In the genomic region with DNA sequence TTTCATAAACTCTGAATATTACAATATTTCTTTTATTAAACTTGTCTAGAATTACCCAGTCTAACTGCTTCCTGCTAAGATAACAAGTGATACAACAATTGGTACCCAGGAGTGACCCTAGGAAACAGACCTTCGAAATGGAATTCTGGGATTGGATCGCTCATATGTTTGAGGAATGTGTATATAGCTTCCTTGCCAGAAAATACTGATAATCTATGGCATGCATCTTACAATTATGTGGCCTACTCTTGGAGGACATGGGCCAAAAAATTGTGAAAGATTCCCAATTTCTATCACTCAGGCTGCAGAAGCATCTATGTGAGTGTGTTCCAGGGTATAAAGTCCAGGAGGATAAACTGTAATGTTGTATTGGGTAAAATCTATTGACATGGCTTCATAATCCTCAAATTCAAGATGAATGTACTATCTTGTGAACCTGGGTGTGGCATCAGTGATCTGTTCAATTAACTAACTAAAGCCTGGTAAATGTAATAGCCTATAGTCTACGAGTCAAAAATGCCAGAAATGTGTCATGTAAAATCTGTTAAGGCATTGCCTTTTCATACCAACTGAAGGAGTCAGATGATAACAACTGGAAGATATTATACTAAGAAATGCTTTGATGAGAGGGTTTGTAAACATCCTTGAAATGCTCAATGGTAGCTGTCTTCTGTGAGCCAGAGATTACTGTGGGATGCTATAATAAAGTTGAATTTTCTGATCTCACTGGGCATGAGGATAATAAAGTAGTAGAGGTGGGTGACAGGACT, we compare ENCODE assay signal across 27 cellular contexts.
DNase-seq lines count a peak whose midpoint lies in the region; ATAC-seq, FAIRE-seq and TF ChIP-seq lines count a peak whose summit lies in the region.
"Had no signal": no experiment of that assay in that cellular context is flagged by ENCODE, and none has a peak within 500 bp of the region (broad histone marks: within the 10 kb centered on the region; RNA-seq: fewer than 3 reads in every experiment).

No MANE protein-coding gene starts in this region.

- no peak overlapping the region for H3K56ac ChIP-seq in mesendoderm (ENCODE audit: low read length)

- H3K9me2 ChIP-seq in PC-9 (ENCODE audit: insufficient read depth) = no peaks in the 10 kb centered on the region

- H4K8ac ChIP-seq in mesendoderm (ENCODE audit: low read depth, low read length) = no peak overlapping the region

- H2AFZ ChIP-seq in PC-9 = 0 out of 2 replicates have a peak overlapping the region, but pooled peaks have one; percentile 58

- H3K79me2 ChIP-seq in PC-9 (ENCODE audit: low read depth) = no peaks in the 10 kb centered on the region
- no peaks in the 10 kb centered on the region for H3K79me2 ChIP-seq in mesendoderm (ENCODE audit: control insufficient read depth, insufficient read depth, low read length)

- no peaks in the 10 kb centered on the region for H3K79me1 ChIP-seq in mesendoderm (ENCODE audit: low read length)

- H3K4me2 ChIP-seq in PC-9 = no peak overlapping the region
- no peak overlapping the region for H3K4me2 ChIP-seq in mesendoderm (ENCODE audit: low read length)

- H3K27me3 ChIP-seq in PC-9 (ENCODE audit: insufficient read depth, low read depth) (no peaks in the 10 kb centered on the region), mesendoderm (ENCODE audit: insufficient read depth, low read length, poor library complexity) (no peaks in the 10 kb centered on the region)
- H3K27me3 ChIP-seq: SJSA1 had no signal

- no peaks in the 10 kb centered on the region for H3K4me1 ChIP-seq in PC-9 (replicated peaks; ENCODE audit: insufficient read depth)
- H3K4me1 ChIP-seq in mesendoderm (ENCODE audit: control insufficient read depth, low read depth, low read length) = no peaks in the 10 kb centered on the region
- H3K4me1 ChIP-seq: SJSA1 had no signal

- TF ChIP-seq CTCF in PC-9 (conservative IDR thresholded peaks at IDR 0.05) = no peak
- TF ChIP-seq CTCF in choroid plexus epithelial cell (conservative IDR thresholded peaks at IDR 0.05; ENCODE audit: low read depth, low read length) = no peak

- no peak overlapping the region for H2BK15ac ChIP-seq in mesendoderm (replicated peaks; ENCODE audit: low read depth)

- no peak overlapping the region for H3K4ac ChIP-seq in mesendoderm (ENCODE audit: low read depth, low read length)

- WGBS in mesendoderm (ENCODE audit: extremely low coverage, insufficient coverage, low lambda C conversion rate) = no CpG with 5 or more reads among the region's 3 CpGs

- POLR2A ChIA-PET in PC-9 (lab: Charles Lee; ENCODE audit: unreplicated experiment) = no interaction called here

- no peaks in the 10 kb centered on the region for H3F3A ChIP-seq in PC-9 (ENCODE audit: insufficient read depth, low read depth)

- no peaks in the 10 kb centered on the region for H4K20me1 ChIP-seq in PC-9 (ENCODE audit: insufficient read depth)

- intact Hi-C loops in PC-9 (cut with micrococcal nuclease; ENCODE audit: unreplicated experiment) = no loop called here

- no peak overlapping the region for H2BK5ac ChIP-seq in mesendoderm (ENCODE audit: low read length)

- H3K18ac ChIP-seq in mesendoderm (ENCODE audit: low read length) = no peak overlapping the region

- H3K27ac ChIP-seq in PC-9 (no peak overlapping the region), mesendoderm (ENCODE audit: low read depth, low read length) (no peak overlapping the region)
- H3K27ac ChIP-seq: SJSA1 had no signal

- H3K9ac ChIP-seq in mesendoderm (ENCODE audit: low read length) = no peak overlapping the region

- DNase-seq in PC-9 = no peak
- peak; percentile 40 for DNase-seq in choroid plexus epithelial cell (ENCODE audit: low read depth)
- DNase-seq in iris pigment epithelial cell (ENCODE audit: low read depth) = peak; percentile 20
- DNase-seq in urothelium cell line (ENCODE audit: low spot score) = no peak
- no peak for DNase-seq in mesendoderm
- DNase-seq: Calu3; DMS79 treated with DMSO at 0.1 percent for 48 hours; GF-D8; KBM-7; NCI-H1105; NCI-H1436 treated with DMSO at 0.1 percent for 48 hours; NCI-H187 treated with DMSO at 0.1 percent for 48 hours; NCI-H2171 treated with DMSO at 0.1 percent for 48 hours; NCI-H446; NCI-H524 treated with DMSO at 0.1 percent for 48 hours; NCI-H774; NK-92 treated with Interleukin-12 subunit alpha and Interleukin-12 subunit beta, amount 100 ng/mL, for 24 hours; Right ventricle myocardium superior; RPMI8226 had no signal

- no peak overlapping the region for H4K5ac ChIP-seq in mesendoderm (ENCODE audit: low read length)

- H3K36me3 ChIP-seq in PC-9 (ENCODE audit: low read depth) (no peaks in the 10 kb centered on the region), mesendoderm (ENCODE audit: control insufficient read depth, insufficient read depth, low read length) (no peaks in the 10 kb centered on the region)
- H3K36me3 ChIP-seq: SJSA1 had no signal

- no peak overlapping the region for H3K23ac ChIP-seq in mesendoderm (ENCODE audit: low read length)

- no peak overlapping the region for H2AK5ac ChIP-seq in mesendoderm (ENCODE audit: low read length)

- ATAC-seq in HG03039 (IDR thresholded peaks at IDR 0.05; ENCODE audit: unreplicated experiment) (no peak), GM21576 (IDR thresholded peaks at IDR 0.05; ENCODE audit: unreplicated experiment) (no peak), HG03565 (IDR thresholded peaks at IDR 0.05; ENCODE audit: unreplicated experiment) (no peak)
- ATAC-seq: HCT116, HepG2 had no signal

- no peak overlapping the region for H2BK120ac ChIP-seq in mesendoderm (ENCODE audit: low read depth, low read length)

- no TSS peak for BruUV-seq in PC-9 (replicated peaks; lab: Mats Ljungman, UMichigan)

- H3K9me3 ChIP-seq in PC-9 (ENCODE audit: insufficient read depth, low read depth) = no peaks in the 10 kb centered on the region
- H3K9me3 ChIP-seq: SJSA1 had no signal

- FAIRE-seq in urothelium cell line (lab: Jason Lieb, UNC) = peak; percentile 23
- FAIRE-seq: GM12891, H1, HepG2 had no signal

- H3K4me3 ChIP-seq in PC-9 = no peak overlapping the region
- no peak overlapping the region for H3K4me3 ChIP-seq in choroid plexus epithelial cell (ENCODE audit: low read depth, low read length)
- H3K4me3 ChIP-seq in mesendoderm (ENCODE audit: low read length) = no peak overlapping the region
- H3K4me3 ChIP-seq: SJSA1 had no signal

- CTCF ChIA-PET in PC-9 (lab: Charles Lee) = no interaction called here

Comparison
In these comparisons a context has a peak if more than half of its experiments do, and no peak if none do; other contexts are left out.
1. DNase-seq: peak in choroid plexus epithelial cell (single experiment) and iris pigment epithelial cell (single experiment); none in PC-9 (0 of 2), urothelium cell line (single experiment) and mesendoderm (single experiment).